21 cellular contexts compared by ENCODE assay signal in the genomic region with DNA sequence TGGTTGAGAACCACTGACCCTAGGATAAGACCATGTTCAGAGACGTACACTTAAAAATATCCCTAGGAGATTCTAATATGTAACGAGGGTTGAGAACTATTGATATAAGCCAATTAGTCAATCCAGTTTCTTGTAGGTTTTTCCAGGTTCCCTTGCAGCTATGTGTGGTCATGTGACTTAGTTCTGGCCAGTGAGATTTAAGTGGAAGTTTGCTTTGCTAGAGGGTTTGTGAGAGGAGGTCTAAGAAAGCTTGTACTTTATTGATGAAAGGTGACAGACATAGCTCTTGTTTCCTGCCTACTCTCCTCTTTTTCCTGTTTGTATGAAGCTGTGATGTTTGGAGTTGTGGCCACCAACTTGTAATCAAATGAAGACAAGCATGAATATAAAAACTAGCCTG.
"Had no signal": no experiment of that assay in that cellular context is flagged by ENCODE, and none has a peak within 500 bp of the region (broad histone marks: within the 10 kb centered on the region; RNA-seq: fewer than 3 reads in every experiment).

No MANE protein-coding gene starts in this region.

- H3K4me3 Mint-ChIP-seq: IgD-negative memory B cell had no signal

- FAIRE-seq: HepG2 had no signal

- H3K27ac ChIP-seq: RWPE1 had no signal

- H3K9me3 ChIP-seq: MG63 had no signal

- DNase-seq: KBM-7, MG63, NCI-H1092, NCI-H1105 treated with DMSO at 0.1 percent for 48 hours, NCI-H1417 treated with DMSO at 0.1 percent for 48 hours, NCI-H1694 treated with DMSO at 0.1 percent for 48 hours, NCI-H1930, NCI-H2081, NCI-H2107, NCI-H2227 treated with DMSO at 0.1 percent for 48 hours, NCI-H446, NCI-H510A, NCI-H524 treated with DMSO at 0.1 percent for 48 hours, NCI-H69, NCI-H774, SHP77, T-helper 1 cell had no signal

- H3K27me3 ChIP-seq: MG63 had no signal

- H3K27ac Mint-ChIP-seq: IgD-negative memory B cell had no signal

- H3K4me3 ChIP-seq: MG63 had no signal

- ATAC-seq: HepG2, SK-N-SH treated with all-trans-retinoic acid at 6 μM for 48 hours had no signal

- H3K36me3 ChIP-seq: MG63 had no signal
